17 cellular contexts compared by ENCODE assay signal in the genomic region with DNA sequence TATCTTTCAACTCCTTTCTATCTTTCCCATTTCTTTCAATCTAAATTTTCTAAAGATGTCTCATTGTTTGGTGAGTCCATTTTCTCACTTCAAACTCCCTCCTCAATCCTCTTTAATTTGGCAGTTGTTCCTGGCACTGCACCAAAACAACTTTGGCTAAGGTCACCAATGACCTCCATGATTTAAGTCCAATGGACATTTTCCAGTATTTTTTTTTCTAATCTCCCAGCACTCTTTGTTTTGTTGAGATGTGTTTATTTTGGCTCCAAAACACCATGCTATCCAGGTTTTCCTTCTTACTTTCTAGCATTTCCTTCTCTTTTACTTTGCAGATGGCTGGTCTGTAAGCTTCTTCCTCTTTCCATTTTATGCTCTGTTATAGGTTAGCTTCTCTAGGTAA. TPM values are rescaled to one million over a fixed set of nuclear protein-coding genes. Genes with fewer than 3 reads are reported as not detected.
DNase-seq lines count a peak whose midpoint lies in the region; ATAC-seq, FAIRE-seq and TF ChIP-seq lines count a peak whose summit lies in the region.
"Had no signal": no experiment of that assay in that cellular context is flagged by ENCODE, and none has a peak within 500 bp of the region (broad histone marks: within the 10 kb centered on the region; RNA-seq: fewer than 3 reads in every experiment).

No MANE protein-coding gene starts in this region.

- TF ChIP-seq POLR2A in ovary (IDR thresholded peaks at IDR 0.05) = no peak

- no peak for ATAC-seq in GM19397 (IDR thresholded peaks at IDR 0.05; ENCODE audit: unreplicated experiment)
- no peak for ATAC-seq in foreskin keratinocyte
- no peak for ATAC-seq in GM18868 (IDR thresholded peaks at IDR 0.05; ENCODE audit: unreplicated experiment)
- ATAC-seq: stimulated activated effector memory CD8-positive, alpha-beta T cell treated with anti-CD3 and anti-CD28 coated beads, Interleukin-12 subunit alpha, Interleukin-12 subunit beta, amount 100 ng/mL, for 72 hours had no signal

- H3K4me3 ChIP-seq in choroid plexus epithelial cell (ENCODE audit: low read depth, low read length) = no peak overlapping the region
- H3K4me3 ChIP-seq in ovary = no peak overlapping the region
- H3K4me3 ChIP-seq: neural progenitor cell, SJSA1, upper lobe of left lung had no signal

- intact Hi-C loops in ovary (cut with DNase I) = loop anchor here in 1 of 4 donors (10.0 kb wide), 1 partner anchor 122 kb away; a partner anchor contains a TSS

- H3K27me3 ChIP-seq in ovary (no peaks in the 10 kb centered on the region), foreskin keratinocyte (no peaks in the 10 kb centered on the region)
- H3K27me3 ChIP-seq: neural progenitor cell, SJSA1, upper lobe of left lung had no signal

- H3K4me1 ChIP-seq in ovary (ENCODE audit: insufficient read depth) (peaks cover 2% of the 10 kb centered on the region), foreskin keratinocyte (no peaks in the 10 kb centered on the region)
- H3K4me1 ChIP-seq: neural progenitor cell, SJSA1 had no signal

- no peaks in the 10 kb centered on the region for H3K9me3 ChIP-seq in ovary
- H3K9me3 ChIP-seq: SJSA1, upper lobe of left lung had no signal

- no peak for FAIRE-seq in RCC 7860 (lab: Jason Lieb, UNC)
- FAIRE-seq: GM12892, H1 had no signal

- no peak overlapping the region for H3K27ac ChIP-seq in ovary
- no peak overlapping the region for H3K27ac ChIP-seq in foreskin keratinocyte
- H3K27ac ChIP-seq: neural progenitor cell, SJSA1, upper lobe of left lung had no signal

- DNase-seq in COR-L47 (lab: John Stamatoyannopoulos, UW) (peak; percentile 9), NCI-H2029 treated with DMSO at 0.1 percent for 48 hours (lab: John Stamatoyannopoulos, UW) (peak; percentile 35), choroid plexus epithelial cell (ENCODE audit: low read depth) (peak; percentile 54), ovary (peak in 3 of 5 donors; percentile 20 to 47 (median 31)), RCC 7860 (ENCODE audit: low spot score) (no peak), foreskin keratinocyte (no peak)
- DNase-seq: activated CD4-positive, alpha-beta T cell treated with anti-CD3 and anti-CD28 coated beads, Interleukin-2, amount 10 ng/mL, durations not matched to agents 24 days and 14 days; activated naive CD4-positive, alpha-beta T cell treated with anti-CD3 and anti-CD28 coated beads, Interleukin-2, amount 50 U/mL, for 16 hours; activated T-cell treated with anti-CD3 and anti-CD28 coated beads for 4 hours; upper lobe of left lung had no signal

- H3K36me3 ChIP-seq in ovary = no peaks in the 10 kb centered on the region
- H3K36me3 ChIP-seq: neural progenitor cell, SJSA1, upper lobe of left lung had no signal

- TF ChIP-seq CTCF in choroid plexus epithelial cell (conservative IDR thresholded peaks at IDR 0.05; ENCODE audit: low read depth, low read length) = no peak
- no peak for TF ChIP-seq CTCF in ovary (IDR thresholded peaks at IDR 0.05)
- TF ChIP-seq CTCF in foreskin keratinocyte (conservative IDR thresholded peaks at IDR 0.05) = no peak

- no peak for TF ChIP-seq EP300 in ovary (IDR thresholded peaks at IDR 0.05)

RNA-seq across cellular contexts. Expression of a gene that starts 42.5 kb away (rescaled TPM):
- under 1 TPM in 5 of 7 donors, not detected in 2; 0.05 to 0.26 (median 0.11) TPM for total RNA-seq in ovary
- under 1 TPM; 0.12 to 0.23 TPM for polyA plus RNA-seq in ovary
- total RNA-seq in foreskin keratinocyte = not detected in 2 replicates
- not detected in 2 replicates for polyA plus RNA-seq in foreskin keratinocyte
- total RNA-seq: activated CD4-positive, alpha-beta T cell treated with anti-CD3 and anti-CD28 coated beads, Interleukin-2, amount 10 ng/mL, durations not matched to agents 24 days and 14 days had no signal

Comparison
In these comparisons a context has a peak if more than half of its experiments do, and no peak if none do; other contexts are left out.
1. DNase-seq: peak in COR-L47 (single experiment), NCI-H2029 treated with DMSO at 0.1 percent for 48 hours (single experiment), choroid plexus epithelial cell (single experiment) and ovary (3 of 5); none in RCC 7860 (single experiment) and foreskin keratinocyte (0 of 2).